In genomic region chr17:59431606-59432005, GRCh38 we compare ENCODE assay signal across 22 cellular contexts.
DNase-seq lines count a peak whose midpoint lies in the region; ATAC-seq, FAIRE-seq and TF ChIP-seq lines count a peak whose summit lies in the region.
"Had no signal": no experiment of that assay in that cellular context is flagged by ENCODE, and none has a peak within 500 bp of the region (broad histone marks: within the 10 kb centered on the region; RNA-seq: fewer than 3 reads in every experiment).

No MANE protein-coding gene starts in this region.

- CTCF ChIA-PET in HepG2 (lab: Yijun Ruan, JAX; ENCODE audit: low intra/inter-chr PET ratio, low total read pairs) = no interaction called here
- CTCF ChIA-PET in activated naive CD4-positive, alpha-beta T cell treated with anti-CD3 and anti-CD28 coated beads for 36 hours (lab: Charles Lee) = interaction anchor here (0.7 to 2.8 kb wide), 5 partner anchors 10 to 120 kb away, joined by 3 to 11 read pairs (median 3); no protein-coding TSS in a partner anchor

- TF ChIP-seq CTCF in HepG2 (CRISPR knock-in tag; IDR thresholded peaks at IDR 0.05) = no peak
- TF ChIP-seq CTCF in right lobe of liver (IDR thresholded peaks at IDR 0.05) = no peak

- ATAC-seq in HepG2 = no peak
- ATAC-seq in right lobe of liver = no peak
- no peak for ATAC-seq in stimulated activated effector memory CD8-positive, alpha-beta T cell treated with anti-CD3 and anti-CD28 coated beads, Interleukin-12 subunit alpha, Interleukin-12 subunit beta, amount 100 ng/mL, for 72 hours
- no peak for ATAC-seq in stimulated activated naive CD8-positive, alpha-beta T cell treated with anti-CD3 and anti-CD28 coated beads, Interleukin-15, amount 100 ng/mL, for 72 hours
- ATAC-seq: GM23338, HCT116 had no signal

- peaks cover 8% of the 10 kb centered on the region for H3K36me3 Mint-ChIP-seq in stimulated activated effector memory CD8-positive, alpha-beta T cell treated with anti-CD3 and anti-CD28 coated beads, Interleukin-12 subunit alpha, Interleukin-12 subunit beta, amount 100 ng/mL, for 72 hours
- no peaks in the 10 kb centered on the region for H3K36me3 Mint-ChIP-seq in activated naive CD4-positive, alpha-beta T cell treated with anti-CD3 and anti-CD28 coated beads for 36 hours (ENCODE audit: low read depth)
- H3K36me3 Mint-ChIP-seq: IgD-negative memory B cell had no signal

- no peak for FAIRE-seq in HepG2 (lab: Jason Lieb, UNC)
- FAIRE-seq: GM12892 had no signal

- in situ Hi-C loops in HepG2 (cut with HindIII; ENCODE audit: extremely low pct_ligation_motif_present, low pct_unique_long_range_greater_than_20kb) = no loop called here

- H3K27ac ChIP-seq in HepG2 (ENCODE audit: extremely low read length, insufficient read depth, low read length) (peak overlapping the region; percentile 4), right lobe of liver (peak overlapping the region in 1 of 3 donors; percentile 88)

- peaks cover 89% of the 10 kb centered on the region for H3K4me1 ChIP-seq in HepG2 (ENCODE audit: insufficient read depth, low read length)
- H3K4me1 ChIP-seq in right lobe of liver = peaks cover 0 to 77% (median 42%) of the 10 kb centered on the region in 4 donors

- H3K4me2 ChIP-seq in HepG2 (ENCODE audit: low read depth, low read length) = no peak overlapping the region
- H3K4me2 ChIP-seq: GM23338 had no signal

- DNase-seq in HepG2 (ENCODE audit: low spot score) = no peak
- no peak for DNase-seq in right lobe of liver
- DNase-seq in astrocyte of the hippocampus (ENCODE audit: low read depth, low spot score) = peak; percentile 28
- peak; percentile 45 for DNase-seq in kidney tubule cell (ENCODE audit: low spot score)
- DNase-seq in stimulated activated effector memory CD8-positive, alpha-beta T cell treated with anti-CD3 and anti-CD28 coated beads, Interleukin-12 subunit alpha, Interleukin-12 subunit beta, amount 100 ng/mL, for 72 hours (ENCODE audit: low spot score in 2 of 2) = no peak
- DNase-seq in SK-N-DZ (ENCODE audit: low spot score) = no peak
- DNase-seq in activated naive CD4-positive, alpha-beta T cell treated with anti-CD3 and anti-CD28 coated beads for 36 hours = no peak
- no peak for DNase-seq in stimulated activated naive CD8-positive, alpha-beta T cell treated with anti-CD3 and anti-CD28 coated beads, Interleukin-15, amount 100 ng/mL, for 72 hours
- DNase-seq: COR-L47; GF-D8; Kasumi-1; NCI-H1417; NCI-H1930; NCI-H446; NCI-H69; NK-92 treated with Interleukin-12 subunit alpha and Interleukin-12 subunit beta, amount 100 ng/mL, for 24 hours; OCI-M1; RPMI8226 had no signal

- no peaks in the 10 kb centered on the region for H3K79me2 ChIP-seq in HepG2 (ENCODE audit: insufficient read depth, low read length)

- BruUV-seq in HepG2 (replicated peaks; lab: Mats Ljungman, UMichigan) = no TSS peak

- TF ChIP-seq POLR2A in HepG2 (IDR thresholded peaks at IDR 0.05; ENCODE audit: insufficient read depth in 1 of 2, low read depth in 2 of 2, low read length in 2 of 2) (no peak), right lobe of liver (IDR thresholded peaks at IDR 0.05) (no peak)

- H3K9me3 ChIP-seq in HepG2 (ENCODE audit: low read length) (0 out of 2 replicates have a peak, but pooled peaks cover 5% of the 10 kb centered on the region), right lobe of liver (no peaks in the 10 kb centered on the region)

- TF ChIP-seq RAD21 in HepG2 (CRISPR knock-in tag; IDR thresholded peaks at IDR 0.05) = no peak

- intact Hi-C loops in HepG2 (cut with micrococcal nuclease; ENCODE audit: unreplicated experiment) (loop anchor here (2.0 kb wide), 1 partner anchor 65 kb away; no protein-coding TSS in a partner anchor), right lobe of liver (cut with DNase I) (no loop called here)
- intact Hi-C loops in activated naive CD4-positive, alpha-beta T cell treated with anti-CD3 and anti-CD28 coated beads for 36 hours (cut with micrococcal nuclease) = no loop called here

- peaks cover 4% of the 10 kb centered on the region for H3K9me3 Mint-ChIP-seq in stimulated activated effector memory CD8-positive, alpha-beta T cell treated with anti-CD3 and anti-CD28 coated beads, Interleukin-12 subunit alpha, Interleukin-12 subunit beta, amount 100 ng/mL, for 72 hours
- H3K9me3 Mint-ChIP-seq in activated naive CD4-positive, alpha-beta T cell treated with anti-CD3 and anti-CD28 coated beads for 36 hours = peaks cover 4% of the 10 kb centered on the region
- peaks cover 5 to 7% of the 10 kb centered on the region in 2 donors for H3K9me3 Mint-ChIP-seq in stimulated activated naive CD8-positive, alpha-beta T cell treated with anti-CD3 and anti-CD28 coated beads, Interleukin-15, amount 100 ng/mL, for 72 hours
- H3K9me3 Mint-ChIP-seq: GM23338 had no signal

- peak overlapping the region; percentile 2 for H3K27ac Mint-ChIP-seq in stimulated activated effector memory CD8-positive, alpha-beta T cell treated with anti-CD3 and anti-CD28 coated beads, Interleukin-12 subunit alpha, Interleukin-12 subunit beta, amount 100 ng/mL, for 72 hours
- H3K27ac Mint-ChIP-seq in activated naive CD4-positive, alpha-beta T cell treated with anti-CD3 and anti-CD28 coated beads for 36 hours = no peak overlapping the region
- no peak overlapping the region for H3K27ac Mint-ChIP-seq in stimulated activated naive CD8-positive, alpha-beta T cell treated with anti-CD3 and anti-CD28 coated beads, Interleukin-15, amount 100 ng/mL, for 72 hours
- H3K27ac Mint-ChIP-seq: GM23338, IgD-negative memory B cell had no signal

- no peak overlapping the region for H2AFZ ChIP-seq in HepG2 (ENCODE audit: low read length)
- H2AFZ ChIP-seq: GM23338 had no signal

- H3K4me3 ChIP-seq in HepG2 (replicated peaks in 1 of 3; ENCODE audit: insufficient read depth in 1 of 3, low read depth in 2 of 3, low read length in 3 of 3) = no peak overlapping the region
- no peak overlapping the region for H3K4me3 ChIP-seq in right lobe of liver
- H3K4me3 ChIP-seq: GM23338 had no signal

- H3K4me1 Mint-ChIP-seq in stimulated activated effector memory CD8-positive, alpha-beta T cell treated with anti-CD3 and anti-CD28 coated beads, Interleukin-12 subunit alpha, Interleukin-12 subunit beta, amount 100 ng/mL, for 72 hours = peaks cover 51% of the 10 kb centered on the region
- peaks cover 31% of the 10 kb centered on the region for H3K4me1 Mint-ChIP-seq in activated naive CD4-positive, alpha-beta T cell treated with anti-CD3 and anti-CD28 coated beads for 36 hours (ENCODE audit: low read depth)
- peaks cover 33% of the 10 kb centered on the region for H3K4me1 Mint-ChIP-seq in stimulated activated naive CD8-positive, alpha-beta T cell treated with anti-CD3 and anti-CD28 coated beads, Interleukin-15, amount 100 ng/mL, for 72 hours
- H3K4me1 Mint-ChIP-seq: GM23338 had no signal

- peak overlapping the region; percentile 1 for H3K4me3 Mint-ChIP-seq in stimulated activated effector memory CD8-positive, alpha-beta T cell treated with anti-CD3 and anti-CD28 coated beads, Interleukin-12 subunit alpha, Interleukin-12 subunit beta, amount 100 ng/mL, for 72 hours
- no peak overlapping the region for H3K4me3 Mint-ChIP-seq in activated naive CD4-positive, alpha-beta T cell treated with anti-CD3 and anti-CD28 coated beads for 36 hours
- no peak overlapping the region for H3K4me3 Mint-ChIP-seq in stimulated activated naive CD8-positive, alpha-beta T cell treated with anti-CD3 and anti-CD28 coated beads, Interleukin-15, amount 100 ng/mL, for 72 hours
- H3K4me3 Mint-ChIP-seq: GM23338 had no signal

- no peaks in the 10 kb centered on the region for H3K27me3 Mint-ChIP-seq in activated naive CD4-positive, alpha-beta T cell treated with anti-CD3 and anti-CD28 coated beads for 36 hours (ENCODE audit: low read depth)
- H3K27me3 Mint-ChIP-seq in stimulated activated naive CD8-positive, alpha-beta T cell treated with anti-CD3 and anti-CD28 coated beads, Interleukin-15, amount 100 ng/mL, for 72 hours = no peaks in the 10 kb centered on the region

- no peak for TF ChIP-seq EP300 in HepG2 (IDR thresholded peaks at IDR 0.05; ENCODE audit: low read depth in 2 of 2, low read length in 2 of 2)
- TF ChIP-seq EP300 in HepG2 (CRISPR knock-in tag; IDR thresholded peaks at IDR 0.05; ENCODE audit: borderline replicate concordance) = no peak

- POLR2A ChIA-PET in HepG2 (lab: Yijun Ruan, JAX) = no interaction called here

- H3K9ac ChIP-seq in HepG2 (ENCODE audit: insufficient read depth, low read depth, low read length) = no peak overlapping the region

- H3K36me3 ChIP-seq in HepG2 (replicated peaks in 1 of 2; ENCODE audit: control insufficient read depth in 1 of 2, insufficient read depth in 2 of 2, low read length in 2 of 2) = no peaks in the 10 kb centered on the region
- H3K36me3 ChIP-seq in right lobe of liver = no peaks in the 10 kb centered on the region

- no peaks in the 10 kb centered on the region for H4K20me1 ChIP-seq in HepG2 (ENCODE audit: insufficient read depth, low read length)

- H3K27me3 ChIP-seq in HepG2 (ENCODE audit: control insufficient read depth in 1 of 2, insufficient read depth in 2 of 2, low read length in 2 of 2) = no peaks in the 10 kb centered on the region; a peak in 1 of 5 replicates
- no peaks in the 10 kb centered on the region for H3K27me3 ChIP-seq in right lobe of liver

TF ChIP-seq in HepG2, 621 proteins besides CTCF, POLR2A, EP300 and RAD21:
- TF ChIP-seq GMEB1 (CRISPR knock-in tag; IDR thresholded peaks at IDR 0.05; ENCODE audit: borderline replicate concordance) = 0 out of 2 replicates have a peak, but pooled peaks have one; percentile 16
- no peak for TF ChIP-seq NCOA1 (CRISPR knock-in tag; IDR thresholded peaks at IDR 0.05)
- TF ChIP-seq RBAK (CRISPR knock-in tag; IDR thresholded peaks at IDR 0.05) = no peak
- no peak for TF ChIP-seq PCBP1 (IDR thresholded peaks at IDR 0.05; ENCODE audit: borderline replicate concordance, low read depth, low read length)

Comparison
In these comparisons a context has a peak if more than half of its experiments do, and no peak if none do; other contexts are left out.
1. DNase-seq: peak in astrocyte of the hippocampus (single experiment) and kidney tubule cell (single experiment); none in HepG2 (single experiment), right lobe of liver (0 of 3), stimulated activated effector memory CD8-positive, alpha-beta T cell treated with anti-CD3 and anti-CD28 coated beads, Interleukin-12 subunit alpha, Interleukin-12 subunit beta, amount 100 ng/mL, for 72 hours (0 of 2), SK-N-DZ (single experiment), activated naive CD4-positive, alpha-beta T cell treated with anti-CD3 and anti-CD28 coated beads for 36 hours (single experiment) and stimulated activated naive CD8-positive, alpha-beta T cell treated with anti-CD3 and anti-CD28 coated beads, Interleukin-15, amount 100 ng/mL, for 72 hours (0 of 2).